ENCODE assay signal across 1 cellular context in the genomic region with DNA sequence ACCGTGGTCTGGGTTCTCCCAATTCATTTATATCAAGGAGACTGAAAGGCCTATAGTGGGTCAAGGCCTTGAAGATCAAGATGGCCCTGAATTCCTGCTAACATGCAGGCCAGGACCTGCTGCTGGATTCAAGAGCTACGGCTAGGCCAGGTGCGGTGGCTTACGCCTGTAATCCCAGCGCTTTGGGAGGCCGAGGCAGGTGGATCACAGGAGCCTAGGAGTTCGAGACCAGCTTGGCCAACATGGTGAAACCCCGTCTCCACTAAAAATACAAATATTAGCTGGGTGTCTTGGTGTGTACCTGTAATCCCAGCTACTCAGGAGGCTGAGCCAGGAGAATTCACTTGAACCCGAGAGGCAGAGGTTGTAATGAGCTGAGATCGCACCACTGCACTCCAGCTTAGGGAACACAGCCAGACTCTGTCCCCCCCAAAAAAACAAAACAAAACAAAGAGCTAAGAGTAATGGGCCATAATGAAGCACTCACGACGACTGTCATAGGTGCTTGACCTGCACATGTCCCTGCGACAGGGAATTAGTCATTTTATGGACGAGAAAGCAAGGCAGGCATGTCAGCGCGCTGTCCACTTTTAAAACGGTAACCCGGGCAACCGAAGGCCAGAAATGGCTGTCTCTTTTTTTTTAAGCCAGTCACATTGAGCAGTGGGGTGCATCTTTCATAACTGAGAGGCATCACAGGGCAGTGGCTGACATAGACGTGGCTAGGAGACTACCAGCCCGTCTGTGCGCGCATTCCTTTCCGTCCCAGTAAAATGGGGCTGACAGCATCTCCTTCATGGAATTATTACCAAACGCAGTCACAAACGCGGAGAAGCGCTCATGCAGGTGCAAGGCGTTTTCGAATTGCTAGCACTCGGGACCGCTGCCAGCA.
TF ChIP-seq lines count a peak whose summit lies in the region.

No MANE protein-coding gene starts in this region.

TF ChIP-seq in endothelial cell of umbilical vein, 7 proteins besides CTCF, POLR2A, EP300 and RAD21:
- TF ChIP-seq EZH2 (IDR thresholded peaks at IDR 0.05; ENCODE audit: borderline replicate concordance, low read depth, low read length, severe bottlenecking) (no peak), FOS (IDR thresholded peaks at IDR 0.05; ENCODE audit: borderline replicate concordance, insufficient read depth, low read length) (no peak), MYC (IDR thresholded peaks at IDR 0.05; ENCODE audit: low read depth, low read length) (no peak), JUN (IDR thresholded peaks at IDR 0.05; ENCODE audit: borderline replicate concordance, insufficient read depth, insufficient read length, low read depth) (no peak), POLR2AphosphoS5 (IDR thresholded peaks at IDR 0.05; ENCODE audit: insufficient read depth, low read depth, low read length) (no peak)
- TF ChIP-seq, protein P1, sequence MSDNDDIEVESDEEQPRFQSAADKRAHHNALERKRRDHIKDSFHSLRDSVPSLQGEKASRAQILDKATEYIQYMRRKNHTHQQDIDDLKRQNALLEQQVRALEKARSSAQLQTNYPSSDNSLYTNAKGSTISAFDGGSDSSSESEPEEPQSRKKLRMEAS (IDR thresholded peaks at IDR 0.05; ENCODE audit: insufficient read depth, insufficient read length) = no peak
